7 cellular contexts compared by ENCODE assay signal in genomic region chr15:73633111-73633990, GRCh38. TPM values are rescaled to one million over a fixed set of nuclear protein-coding genes. Genes with fewer than 3 reads are reported as not detected.
A peak's percentile ranks its signal among the peaks of the same experiment; 100 is the strongest.
DNase-seq lines count a peak whose midpoint lies in the region; ATAC-seq and TF ChIP-seq lines count a peak whose summit lies in the region.

Gene NPTN (minus strand): TSS chr15:73633389. CDS start chr15:73633215, 174 bp downstream.

- H3K4me2 ChIP-seq in hepatocyte = peak within 1 kb of the TSS; percentile 79

- H3K4me3 ChIP-seq in astrocyte of the cerebellum (ENCODE audit: low read depth, low read length) = peak within 1 kb of the TSS; percentile 83
- peak within 1 kb of the TSS; percentile 82 for H3K4me3 ChIP-seq in hepatocyte

- H3K27ac ChIP-seq in hepatocyte = peak within 1 kb of the TSS; percentile 94

- H3K9me3 ChIP-seq in hepatocyte (ENCODE audit: low read depth) = no peaks in the 10 kb centered on the region

- peak; percentile 89 for TF ChIP-seq POLR2A in GM18505 (IDR thresholded peaks at IDR 0.05; ENCODE audit: borderline replicate concordance, extremely low read depth, insufficient read depth, insufficient read length)

- H2AFZ ChIP-seq in hepatocyte = peak within 1 kb of the TSS; percentile 47

- H3K27me3 ChIP-seq in hepatocyte = no peaks in the 10 kb centered on the region

- ATAC-seq in GM18505 (IDR thresholded peaks at IDR 0.05; ENCODE audit: unreplicated experiment) (peak; percentile 89), HG02973 (IDR thresholded peaks at IDR 0.05; ENCODE audit: unreplicated experiment) (peak; percentile 80)

- TF ChIP-seq CTCF in astrocyte of the cerebellum (IDR thresholded peaks at IDR 0.05; ENCODE audit: low read depth, low read length, missing control alignments) (no peak), hepatocyte (IDR thresholded peaks at IDR 0.05; ENCODE audit: poor library complexity) (no peak)

- in situ Hi-C loops in astrocyte of the cerebellum (cut with HindIII; ENCODE audit: low sequenced_read_pairs) = loop anchor here (5.0 kb wide), 1 partner anchor 49 kb away; the partner anchor contains the start of gene CD276

- H3K79me2 ChIP-seq in hepatocyte = peaks cover 45% of the 10 kb centered on the region

- peak; percentile 88 for DNase-seq in NCI-H2029 (lab: John Stamatoyannopoulos, UW)
- peak; percentile 97 for DNase-seq in T-helper 22 cell (ENCODE audit: low read depth)
- DNase-seq in astrocyte of the cerebellum (ENCODE audit: low read depth) = peak; percentile 92
- peak; percentile 100 for DNase-seq in hepatocyte (ENCODE audit: low spot score)
- DNase-seq in retina = peak; percentile 95

- H3K9me2 ChIP-seq in hepatocyte (replicated peaks; ENCODE audit: insufficient read depth) = no peaks in the 10 kb centered on the region

- WGBS in hepatocyte (ENCODE audit: low lambda C conversion rate, missing lambda C conversion rate) = 8% methylated on average over 18 of the region's 62 CpGs

- H3K36me3 ChIP-seq in hepatocyte (replicated peaks; ENCODE audit: insufficient read depth, low read depth) = no peaks in the 10 kb centered on the region

- peaks cover 29% of the 10 kb centered on the region for H4K20me1 ChIP-seq in hepatocyte (ENCODE audit: insufficient read depth, poor library complexity, severe bottlenecking)

- H3K4me1 ChIP-seq in hepatocyte (ENCODE audit: insufficient read depth) = peaks cover 32% of the 10 kb centered on the region

RNA-seq across cellular contexts. Expression of gene NPTN, which starts in this region (rescaled TPM):
- 201 and 234 TPM in 2 replicates for total RNA-seq in hepatocyte
- polyA plus RNA-seq in hepatocyte = 153 and 174 TPM in 2 replicates

Comparison
In these comparisons a context has a peak if more than half of its experiments do, and no peak if none do; other contexts are left out.
1. Peak in every context shown above with its lines: DNase-seq, ATAC-seq, H3K4me3 ChIP-seq and H3K27ac ChIP-seq.